In genomic region chr4:181592221-181592745, GRCh38 we compare ENCODE assay signal across 19 cellular contexts.
DNase-seq lines count a peak whose midpoint lies in the region; ATAC-seq and TF ChIP-seq lines count a peak whose summit lies in the region.
"Had no signal": no experiment of that assay in that cellular context is flagged by ENCODE, and none has a peak within 500 bp of the region (broad histone marks: within the 10 kb centered on the region; RNA-seq: fewer than 3 reads in every experiment).

No MANE protein-coding gene starts in this region.

- no peak overlapping the region for H3K14ac ChIP-seq in IMR-90 (replicated peaks; ENCODE audit: low read depth, low read length)

- H3K4me2 ChIP-seq in IMR-90 (ENCODE audit: low read depth, low read length) (no peak overlapping the region), osteoblast (ENCODE audit: insufficient read depth, low read length) (no peak overlapping the region)

- no peak overlapping the region for H2BK5ac ChIP-seq in IMR-90 (ENCODE audit: low read depth, low read length, poor library complexity, severe bottlenecking)

- H2BK120ac ChIP-seq in IMR-90 (ENCODE audit: low read depth, low read length), result no peak overlapping the region

- no peak overlapping the region for H4K8ac ChIP-seq in IMR-90 (ENCODE audit: low read depth in 2 of 2, low read length in 2 of 2)

- H3K9me1 ChIP-seq in IMR-90 (ENCODE audit: insufficient read depth, low read length), result no peaks in the 10 kb centered on the region

- H3K27ac ChIP-seq in IMR-90 (ENCODE audit: insufficient read depth, low read length) (no peak overlapping the region), osteoblast (ENCODE audit: low read depth, low read length) (no peak overlapping the region)
- H3K27ac ChIP-seq: HL-60 had no signal

- H3K23ac ChIP-seq in IMR-90 (ENCODE audit: low read depth, low read length), result no peak overlapping the region

- H2BK20ac ChIP-seq in IMR-90 (ENCODE audit: low read depth, low read length), result no peak overlapping the region

- H3K27me3 ChIP-seq in IMR-90 (ENCODE audit: control insufficient read depth, insufficient read depth, low read length) (no peaks in the 10 kb centered on the region), osteoblast (ENCODE audit: insufficient read depth, low read length) (no peaks in the 10 kb centered on the region)
- H3K27me3 ChIP-seq: MG63 had no signal

- H3K4me1 ChIP-seq in IMR-90 (ENCODE audit: control insufficient read depth, insufficient read depth, low read length), result no peaks in the 10 kb centered on the region
- no peaks in the 10 kb centered on the region for H3K4me1 ChIP-seq in osteoblast (ENCODE audit: insufficient read depth, low read length)
- H3K4me1 ChIP-seq: HAP-1 had no signal

- H4K5ac ChIP-seq in IMR-90 (ENCODE audit: low read depth, low read length), result no peak overlapping the region

- H2BK15ac ChIP-seq in IMR-90 (ENCODE audit: low read depth, low read length), result no peak overlapping the region

- POLR2A ChIA-PET in IMR-90 (lab: Charles Lee; ENCODE audit: unreplicated experiment), result interaction anchor here (0.6 kb wide), 1 partner anchor 35 kb away, joined by 5 read pairs; no protein-coding TSS in a partner anchor

- CTCF ChIA-PET in IMR-90 (lab: Yijun Ruan, JAX), result interaction anchor here (0.6 kb wide), 1 partner anchor 287 kb away, joined by 3 read pairs; no protein-coding TSS in a partner anchor

- no TSS peak for BruUV-seq in IMR-90 (replicated peaks; lab: Mats Ljungman, UMichigan)

- intact Hi-C loops in IMR-90 (cut with micrococcal nuclease), result no loop called here

- H2AFZ ChIP-seq in IMR-90 (replicated peaks; ENCODE audit: low read length, poor library complexity) (no peak overlapping the region), osteoblast (ENCODE audit: low read length) (peak overlapping the region; percentile 61)

- H3K18ac ChIP-seq in IMR-90 (ENCODE audit: low read depth, low read length), result no peak overlapping the region

- TF ChIP-seq POLR2A in IMR-90 (IDR thresholded peaks at IDR 0.05; ENCODE audit: low read depth, low read length), result no peak

- H3K36me3 ChIP-seq in IMR-90 (ENCODE audit: control insufficient read depth, insufficient read depth, low read length), result no peaks in the 10 kb centered on the region
- no peaks in the 10 kb centered on the region for H3K36me3 ChIP-seq in osteoblast (ENCODE audit: insufficient read depth, low read length)
- H3K36me3 ChIP-seq: HAP-1, MG63 had no signal

- H3K4me3 ChIP-seq in IMR-90 (ENCODE audit: insufficient read depth, low read depth, low read length) (no peak overlapping the region), osteoblast (ENCODE audit: insufficient read depth, low read length) (no peak overlapping the region)
- H3K4me3 ChIP-seq: HAP-1, MG63 had no signal

- no peak overlapping the region for H4K91ac ChIP-seq in IMR-90 (ENCODE audit: insufficient read depth, low read depth, low read length)

- no peak overlapping the region for H3K56ac ChIP-seq in IMR-90 (ENCODE audit: extremely low read depth, insufficient read depth, low read length)

- TF ChIP-seq CTCF in IMR-90 (conservative IDR thresholded peaks at IDR 0.05; ENCODE audit: low read depth, low read length) (no peak), osteoblast (IDR thresholded peaks at IDR 0.05; ENCODE audit: extremely low read depth, low read depth, low read length) (no peak)

- H4K20me1 ChIP-seq in IMR-90 (ENCODE audit: insufficient read depth, low read length) (no peaks in the 10 kb centered on the region), osteoblast (ENCODE audit: insufficient read depth, low read length) (no peaks in the 10 kb centered on the region)

- H2AK5ac ChIP-seq in IMR-90 (ENCODE audit: low read depth, low read length), result no peak overlapping the region

- TF ChIP-seq RAD21 in IMR-90 (IDR thresholded peaks at IDR 0.05; ENCODE audit: low read length), result no peak

- WGBS in IMR-90 (ENCODE audit: extremely low coverage in 2 of 2, insufficient read length in 1 of 2), 2 experiments, result no CpG with 5 or more reads among the region's 5 CpGs

- H3K79me2 ChIP-seq in osteoblast (ENCODE audit: insufficient read depth, low read length), result no peaks in the 10 kb centered on the region

- ATAC-seq in IMR-90 (ENCODE audit: low read depth) (no peak), HG03095 (IDR thresholded peaks at IDR 0.05; ENCODE audit: unreplicated experiment) (no peak)

- dilution Hi-C loops in IMR-90 (cut with HindIII; ENCODE audit: low sequenced_read_pairs, unreplicated experiment), result no loop called here

- DNase-seq in Ammon's horn (ENCODE audit: low spot score), result peak; percentile 31
- DNase-seq in IMR-90, result peak; percentile 46
- DNase-seq in fibroblast of peridontal ligament (ENCODE audit: extremely low read depth), result peak; percentile 31
- DNase-seq in osteoblast (ENCODE audit: insufficient read length, low spot score, missing footprints), result peak; percentile 61
- DNase-seq in SIG-M5 (lab: John Stamatoyannopoulos, UW), result no peak
- DNase-seq in NCI-H226, result no peak
- no peak for DNase-seq in DMS114 treated with DMSO at 0.1 percent for 48 hours (lab: John Stamatoyannopoulos, UW; ENCODE audit: unreplicated experiment)
- DNase-seq: CD4-positive, alpha-beta memory T cell; DND-41; KBM-7; MG63; NCI-H1417; NCI-H1930; NCI-H2171; NCI-H510A; NCI-H82 had no signal

- H3K9me3 ChIP-seq in IMR-90 (ENCODE audit: control insufficient read depth, insufficient read depth, low read length), result no peaks in the 10 kb centered on the region
- H3K9me3 ChIP-seq in osteoblast (ENCODE audit: low read depth, low read length), result no peaks in the 10 kb centered on the region
- H3K9me3 ChIP-seq: HAP-1, MG63 had no signal

- in situ Hi-C loops in IMR-90 (cut with MboI; ENCODE audit: low sequenced_read_pairs), result no loop called here

- no peak overlapping the region for H2AK9ac ChIP-seq in IMR-90 (replicated peaks; ENCODE audit: low read depth, low read length, poor library complexity)

- H3K9ac ChIP-seq in IMR-90 (ENCODE audit: low read depth, low read length), result no peak overlapping the region

- H3K79me1 ChIP-seq in IMR-90 (ENCODE audit: low read depth in 1 of 2, low read length in 2 of 2), result no peaks in the 10 kb centered on the region

- no peak overlapping the region for H3K4ac ChIP-seq in IMR-90 (ENCODE audit: low read depth, low read length)

TF ChIP-seq in IMR-90, 13 proteins besides CTCF, POLR2A, EP300 and RAD21:
- TF ChIP-seq RCOR1 (IDR thresholded peaks at IDR 0.05; ENCODE audit: insufficient replicate concordance, low read length) (no peak), SMC3 (IDR thresholded peaks at IDR 0.05; ENCODE audit: low read depth, low read length) (no peak)

Comparison
In these comparisons a context has a peak if more than half of its experiments do, and no peak if none do; other contexts are left out.
1. DNase-seq: peak in Ammon's horn (single experiment), IMR-90 (single experiment), fibroblast of peridontal ligament (single experiment) and osteoblast (single experiment); none in SIG-M5 (single experiment), NCI-H226 (single experiment) and DMS114 treated with DMSO at 0.1 percent for 48 hours (single experiment).